In the genomic region with DNA sequence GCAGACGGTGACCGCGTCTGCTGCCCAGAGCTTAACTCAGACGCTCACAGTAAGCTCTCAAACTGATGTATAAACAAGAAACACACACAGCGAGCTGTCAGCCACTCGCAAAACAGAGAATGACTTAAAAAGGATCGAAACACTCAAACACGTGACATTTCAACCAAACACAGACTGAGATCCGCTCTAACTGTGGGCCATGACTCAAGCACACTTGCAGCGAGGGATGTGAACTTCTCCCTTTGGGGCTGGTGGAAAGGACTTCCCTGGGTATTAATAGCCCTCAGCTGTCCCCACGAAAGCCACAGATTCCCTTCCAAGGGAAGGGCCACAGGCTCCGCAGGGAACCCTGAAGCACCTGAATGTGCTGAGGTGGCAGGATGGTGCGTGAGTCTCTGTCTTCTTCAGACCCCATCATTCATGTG, we compare ENCODE assay signal across 9 cellular contexts. TPM values are rescaled to one million over a fixed set of nuclear protein-coding genes. Genes with fewer than 3 reads are reported as not detected.
DNase-seq lines count a peak whose midpoint lies in the region; ATAC-seq and FAIRE-seq lines count a peak whose summit lies in the region.
"Had no signal": no experiment of that assay in that cellular context is flagged by ENCODE, and none has a peak within 500 bp of the region (broad histone marks: within the 10 kb centered on the region; RNA-seq: fewer than 3 reads in every experiment).

No MANE protein-coding gene starts in this region.

- peak; percentile 72 for ATAC-seq in HG02798 (IDR thresholded peaks at IDR 0.05; ENCODE audit: poor library complexity, unreplicated experiment)
- ATAC-seq in activated CD4-positive, CD25-positive, alpha-beta regulatory T cell treated with anti-CD3 and anti-CD28 coated beads, Interleukin-2, amount 50 U/mL, for 24 hours, result peak; percentile 95 to 96

- no peaks in the 10 kb centered on the region for H3K36me3 ChIP-seq in Karpas-422 (ENCODE audit: insufficient read depth, low read length)

- H3K27me3 ChIP-seq in Karpas-422 (ENCODE audit: low read length), result no peaks in the 10 kb centered on the region

- peaks cover 85% of the 10 kb centered on the region for H4K20me1 ChIP-seq in Karpas-422 (ENCODE audit: insufficient read depth, low read depth, low read length)

- H3K9me3 ChIP-seq in Karpas-422 (ENCODE audit: low read length), result no peaks in the 10 kb centered on the region

- DNase-seq in GM18507 (ENCODE audit: extremely low spot score, insufficient read length, low read depth) (no peak), myocyte (ENCODE audit: low read depth) (peak; percentile 97), mesenteric fat pad (ENCODE audit: low spot score) (no peak), NCI-H526 treated with DMSO at 0.1 percent for 48 hours (lab: John Stamatoyannopoulos, UW) (no peak), HTR-8/SVneo (ENCODE audit: insufficient read length, low spot score) (no peak), Karpas-422 (no peak)

- peaks cover 62% of the 10 kb centered on the region for H3K79me2 ChIP-seq in Karpas-422 (ENCODE audit: low read length)

- no peak overlapping the region for H3K9ac ChIP-seq in Karpas-422 (ENCODE audit: low read length)
- H3K9ac ChIP-seq: parathyroid adenoma had no signal

- FAIRE-seq in GM18507 (lab: Jason Lieb, UNC), result peak; percentile 87
- no peak for FAIRE-seq in HTR-8/SVneo (lab: Jason Lieb, UNC)

- no peaks in the 10 kb centered on the region for H3K9me2 ChIP-seq in Karpas-422 (replicated peaks; ENCODE audit: insufficient read depth, low read length)

- no peak overlapping the region for H3K4me3 ChIP-seq in Karpas-422 (ENCODE audit: low read length)

- no peak overlapping the region for H3K27ac ChIP-seq in Karpas-422 (ENCODE audit: low read length)
- H3K27ac ChIP-seq: parathyroid adenoma had no signal

- no peak overlapping the region for H2AFZ ChIP-seq in Karpas-422 (ENCODE audit: low read length)
- H2AFZ ChIP-seq: parathyroid adenoma had no signal

- H3K4me2 ChIP-seq in Karpas-422 (ENCODE audit: low read depth, low read length, poor library complexity, severe bottlenecking), result no peak overlapping the region

- peaks cover 4% of the 10 kb centered on the region; the same call in 1 of the 2 replicates for H3K4me1 ChIP-seq in Karpas-422 (ENCODE audit: low read length)
- H3K4me1 ChIP-seq: parathyroid adenoma had no signal

RNA-seq across cellular contexts. Expression of a gene that starts 29.1 kb away (rescaled TPM):
- total RNA-seq in myocyte (7.2 and 11.5 TPM in 2 replicates), mesenteric fat pad (17.4 TPM)
- 1.0 TPM for polyA plus RNA-seq in myocyte (2012)
- total RNA-seq in Karpas-422 (2014; rRNA removed; shearing (Covaris generic); ENCODE audit: low replicate concordance), result 57.9 and 72.4 TPM in 2 replicates
